8 cellular contexts compared by ENCODE assay signal in genomic region chr2:113175101-113175628, GRCh38. TPM values are rescaled to one million over a fixed set of nuclear protein-coding genes. Genes with fewer than 3 reads are reported as not detected.
A peak's percentile ranks its signal among the peaks of the same experiment; 100 is the strongest.
DNase-seq lines count a peak whose midpoint lies in the region; ATAC-seq and TF ChIP-seq lines count a peak whose summit lies in the region.

No MANE protein-coding gene starts in this region.

- no peaks in the 10 kb centered on the region for H3K27me3 ChIP-seq in RWPE2 (ENCODE audit: insufficient read depth, poor library complexity, severe bottlenecking)

- H3K36me3 Mint-ChIP-seq in osteocyte (ENCODE audit: unreplicated experiment): no peaks in the 10 kb centered on the region

- no peak overlapping the region for H3K27ac Mint-ChIP-seq in osteocyte (ENCODE audit: unreplicated experiment)

- H3K36me3 ChIP-seq in RWPE2 (ENCODE audit: low read depth): no peaks in the 10 kb centered on the region

- no peaks in the 10 kb centered on the region for H3K4me1 ChIP-seq in RWPE2 (ENCODE audit: insufficient read depth, poor library complexity, severe bottlenecking)

- TF ChIP-seq POLR2A in GM18526 (IDR thresholded peaks at IDR 0.05; ENCODE audit: extremely low read depth, insufficient read length): peak; percentile 86

- peaks cover 2% of the 10 kb centered on the region for H3K27me3 Mint-ChIP-seq in osteocyte (ENCODE audit: unreplicated experiment)

- ATAC-seq in HG02798 (IDR thresholded peaks at IDR 0.05; ENCODE audit: poor library complexity, unreplicated experiment) (peak; percentile 70), RWPE2 (ENCODE audit: low read depth) (0 out of 3 replicates have a peak, but pooled peaks have one; percentile 28)

- H3K9me3 Mint-ChIP-seq in osteocyte (ENCODE audit: unreplicated experiment): no peaks in the 10 kb centered on the region

- no peak overlapping the region for H3K4me3 Mint-ChIP-seq in osteocyte (ENCODE audit: unreplicated experiment)

- H3K4me3 ChIP-seq in RWPE2 (ENCODE audit: severe bottlenecking): no peak overlapping the region
- H3K4me3 ChIP-seq in coronary artery: peak overlapping the region; percentile 57

- DNase-seq in RWPE2 (ENCODE audit: low spot score) (no peak), coronary artery (ENCODE audit: low spot score) (no peak), osteocyte (ENCODE audit: extremely low spot score, unreplicated experiment) (no peak), NCI-H1417 treated with DMSO at 0.1 percent for 48 hours (lab: John Stamatoyannopoulos, UW) (no peak), GOT3 (lab: John Stamatoyannopoulos, UW) (no peak)
- peak; percentile 69 for DNase-seq in stimulated activated CD4-positive, alpha-beta T cell treated with anti-CD3 and anti-CD28 coated beads, Interleukin-4, amount 100 ng/mL, for 24 hours

- no peak for TF ChIP-seq CTCF in RWPE2 (IDR thresholded peaks at IDR 0.05; ENCODE audit: poor library complexity, severe bottlenecking)
- no peak for TF ChIP-seq CTCF in coronary artery (IDR thresholded peaks at IDR 0.05)
- TF ChIP-seq CTCF in osteocyte (IDR thresholded peaks at IDR 0.05): no peak

- H3K27ac ChIP-seq in RWPE2 (ENCODE audit: poor library complexity, severe bottlenecking) (no peak overlapping the region), coronary artery (no peak overlapping the region)

- H3K9me3 ChIP-seq in RWPE2 (ENCODE audit: severe bottlenecking): no peaks in the 10 kb centered on the region

- no peaks in the 10 kb centered on the region for H3K4me1 Mint-ChIP-seq in osteocyte (ENCODE audit: unreplicated experiment)

RNA-seq across cellular contexts. Expression of gene PSD4, which starts 1.4 kb away (rescaled TPM):
- 6.3 and 8.9 TPM in 2 replicates for total RNA-seq in osteocyte

RNA-seq across cellular contexts. Expression of gene IL1RN, which starts 47.8 kb away (rescaled TPM):
- total RNA-seq in osteocyte: not detected in 2 replicates
